ENCODE assay signal across 1 cellular context in genomic region chr20:63520939-63521601, GRCh38.
TF ChIP-seq lines count a peak whose summit lies in the region.

No MANE protein-coding gene starts in this region.

TF ChIP-seq in HEK293, 187 proteins besides CTCF, POLR2A, EP300 and RAD21 (continued from another document):
- TF ChIP-seq ZNF211 (tag by site-specific recombination; IDR thresholded peaks at IDR 0.05; ENCODE audit: low read depth) (no peak), ZNF677 (tag by site-specific recombination; IDR thresholded peaks at IDR 0.05) (no peak), YY2 (tag by site-specific recombination; IDR thresholded peaks at IDR 0.05) (peak; percentile 42; the same call in 1 of the 2 replicates)
TF ChIP-seq in HEK293: peak in this region for 17.
